2 cellular contexts compared by ENCODE assay signal in the genomic region with DNA sequence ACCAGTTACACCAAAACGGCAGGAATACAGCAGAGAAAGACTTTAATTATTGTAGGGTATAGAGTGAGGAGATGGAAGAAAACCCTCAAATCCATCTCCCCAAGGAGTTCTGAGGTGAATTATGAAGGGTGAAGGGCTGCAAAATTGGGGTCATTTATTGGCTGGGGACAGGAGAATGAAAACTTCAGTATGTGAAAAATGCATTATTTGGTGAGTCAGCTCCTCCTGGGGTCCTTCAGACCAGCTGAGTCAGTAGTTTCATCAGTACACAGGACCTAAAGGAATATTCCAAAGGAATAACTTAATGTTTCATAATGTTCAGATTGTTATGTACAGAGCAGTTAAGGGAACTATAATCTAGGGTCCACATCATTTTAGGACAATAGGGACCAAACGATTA.
TF ChIP-seq lines count a peak whose summit lies in the region.

No MANE protein-coding gene starts in this region.

TF ChIP-seq in A549, 52 proteins besides CTCF, POLR2A, EP300 and RAD21 (continued from another document):
- no peak for TF ChIP-seq NR3C1 (IDR thresholded peaks at IDR 0.05)
- TF ChIP-seq HDAC2 (IDR thresholded peaks at IDR 0.05) = no peak

TF ChIP-seq in GM23338, 12 proteins besides CTCF, POLR2A, EP300 and RAD21:
- TF ChIP-seq, protein P1, sequence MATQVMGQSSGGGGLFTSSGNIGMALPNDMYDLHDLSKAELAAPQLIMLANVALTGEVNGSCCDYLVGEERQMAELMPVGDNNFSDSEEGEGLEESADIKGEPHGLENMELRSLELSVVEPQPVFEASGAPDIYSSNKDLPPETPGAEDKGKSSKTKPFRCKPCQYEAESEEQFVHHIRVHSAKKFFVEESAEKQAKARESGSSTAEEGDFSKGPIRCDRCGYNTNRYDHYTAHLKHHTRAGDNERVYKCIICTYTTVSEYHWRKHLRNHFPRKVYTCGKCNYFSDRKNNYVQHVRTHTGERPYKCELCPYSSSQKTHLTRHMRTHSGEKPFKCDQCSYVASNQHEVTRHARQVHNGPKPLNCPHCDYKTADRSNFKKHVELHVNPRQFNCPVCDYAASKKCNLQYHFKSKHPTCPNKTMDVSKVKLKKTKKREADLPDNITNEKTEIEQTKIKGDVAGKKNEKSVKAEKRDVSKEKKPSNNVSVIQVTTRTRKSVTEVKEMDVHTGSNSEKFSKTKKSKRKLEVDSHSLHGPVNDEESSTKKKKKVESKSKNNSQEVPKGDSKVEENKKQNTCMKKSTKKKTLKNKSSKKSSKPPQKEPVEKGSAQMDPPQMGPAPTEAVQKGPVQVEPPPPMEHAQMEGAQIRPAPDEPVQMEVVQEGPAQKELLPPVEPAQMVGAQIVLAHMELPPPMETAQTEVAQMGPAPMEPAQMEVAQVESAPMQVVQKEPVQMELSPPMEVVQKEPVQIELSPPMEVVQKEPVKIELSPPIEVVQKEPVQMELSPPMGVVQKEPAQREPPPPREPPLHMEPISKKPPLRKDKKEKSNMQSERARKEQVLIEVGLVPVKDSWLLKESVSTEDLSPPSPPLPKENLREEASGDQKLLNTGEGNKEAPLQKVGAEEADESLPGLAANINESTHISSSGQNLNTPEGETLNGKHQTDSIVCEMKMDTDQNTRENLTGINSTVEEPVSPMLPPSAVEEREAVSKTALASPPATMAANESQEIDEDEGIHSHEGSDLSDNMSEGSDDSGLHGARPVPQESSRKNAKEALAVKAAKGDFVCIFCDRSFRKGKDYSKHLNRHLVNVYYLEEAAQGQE (IDR thresholded peaks at IDR 0.05; ENCODE audit: unreplicated experiment) = no peak
- TF ChIP-seq, protein P2, sequence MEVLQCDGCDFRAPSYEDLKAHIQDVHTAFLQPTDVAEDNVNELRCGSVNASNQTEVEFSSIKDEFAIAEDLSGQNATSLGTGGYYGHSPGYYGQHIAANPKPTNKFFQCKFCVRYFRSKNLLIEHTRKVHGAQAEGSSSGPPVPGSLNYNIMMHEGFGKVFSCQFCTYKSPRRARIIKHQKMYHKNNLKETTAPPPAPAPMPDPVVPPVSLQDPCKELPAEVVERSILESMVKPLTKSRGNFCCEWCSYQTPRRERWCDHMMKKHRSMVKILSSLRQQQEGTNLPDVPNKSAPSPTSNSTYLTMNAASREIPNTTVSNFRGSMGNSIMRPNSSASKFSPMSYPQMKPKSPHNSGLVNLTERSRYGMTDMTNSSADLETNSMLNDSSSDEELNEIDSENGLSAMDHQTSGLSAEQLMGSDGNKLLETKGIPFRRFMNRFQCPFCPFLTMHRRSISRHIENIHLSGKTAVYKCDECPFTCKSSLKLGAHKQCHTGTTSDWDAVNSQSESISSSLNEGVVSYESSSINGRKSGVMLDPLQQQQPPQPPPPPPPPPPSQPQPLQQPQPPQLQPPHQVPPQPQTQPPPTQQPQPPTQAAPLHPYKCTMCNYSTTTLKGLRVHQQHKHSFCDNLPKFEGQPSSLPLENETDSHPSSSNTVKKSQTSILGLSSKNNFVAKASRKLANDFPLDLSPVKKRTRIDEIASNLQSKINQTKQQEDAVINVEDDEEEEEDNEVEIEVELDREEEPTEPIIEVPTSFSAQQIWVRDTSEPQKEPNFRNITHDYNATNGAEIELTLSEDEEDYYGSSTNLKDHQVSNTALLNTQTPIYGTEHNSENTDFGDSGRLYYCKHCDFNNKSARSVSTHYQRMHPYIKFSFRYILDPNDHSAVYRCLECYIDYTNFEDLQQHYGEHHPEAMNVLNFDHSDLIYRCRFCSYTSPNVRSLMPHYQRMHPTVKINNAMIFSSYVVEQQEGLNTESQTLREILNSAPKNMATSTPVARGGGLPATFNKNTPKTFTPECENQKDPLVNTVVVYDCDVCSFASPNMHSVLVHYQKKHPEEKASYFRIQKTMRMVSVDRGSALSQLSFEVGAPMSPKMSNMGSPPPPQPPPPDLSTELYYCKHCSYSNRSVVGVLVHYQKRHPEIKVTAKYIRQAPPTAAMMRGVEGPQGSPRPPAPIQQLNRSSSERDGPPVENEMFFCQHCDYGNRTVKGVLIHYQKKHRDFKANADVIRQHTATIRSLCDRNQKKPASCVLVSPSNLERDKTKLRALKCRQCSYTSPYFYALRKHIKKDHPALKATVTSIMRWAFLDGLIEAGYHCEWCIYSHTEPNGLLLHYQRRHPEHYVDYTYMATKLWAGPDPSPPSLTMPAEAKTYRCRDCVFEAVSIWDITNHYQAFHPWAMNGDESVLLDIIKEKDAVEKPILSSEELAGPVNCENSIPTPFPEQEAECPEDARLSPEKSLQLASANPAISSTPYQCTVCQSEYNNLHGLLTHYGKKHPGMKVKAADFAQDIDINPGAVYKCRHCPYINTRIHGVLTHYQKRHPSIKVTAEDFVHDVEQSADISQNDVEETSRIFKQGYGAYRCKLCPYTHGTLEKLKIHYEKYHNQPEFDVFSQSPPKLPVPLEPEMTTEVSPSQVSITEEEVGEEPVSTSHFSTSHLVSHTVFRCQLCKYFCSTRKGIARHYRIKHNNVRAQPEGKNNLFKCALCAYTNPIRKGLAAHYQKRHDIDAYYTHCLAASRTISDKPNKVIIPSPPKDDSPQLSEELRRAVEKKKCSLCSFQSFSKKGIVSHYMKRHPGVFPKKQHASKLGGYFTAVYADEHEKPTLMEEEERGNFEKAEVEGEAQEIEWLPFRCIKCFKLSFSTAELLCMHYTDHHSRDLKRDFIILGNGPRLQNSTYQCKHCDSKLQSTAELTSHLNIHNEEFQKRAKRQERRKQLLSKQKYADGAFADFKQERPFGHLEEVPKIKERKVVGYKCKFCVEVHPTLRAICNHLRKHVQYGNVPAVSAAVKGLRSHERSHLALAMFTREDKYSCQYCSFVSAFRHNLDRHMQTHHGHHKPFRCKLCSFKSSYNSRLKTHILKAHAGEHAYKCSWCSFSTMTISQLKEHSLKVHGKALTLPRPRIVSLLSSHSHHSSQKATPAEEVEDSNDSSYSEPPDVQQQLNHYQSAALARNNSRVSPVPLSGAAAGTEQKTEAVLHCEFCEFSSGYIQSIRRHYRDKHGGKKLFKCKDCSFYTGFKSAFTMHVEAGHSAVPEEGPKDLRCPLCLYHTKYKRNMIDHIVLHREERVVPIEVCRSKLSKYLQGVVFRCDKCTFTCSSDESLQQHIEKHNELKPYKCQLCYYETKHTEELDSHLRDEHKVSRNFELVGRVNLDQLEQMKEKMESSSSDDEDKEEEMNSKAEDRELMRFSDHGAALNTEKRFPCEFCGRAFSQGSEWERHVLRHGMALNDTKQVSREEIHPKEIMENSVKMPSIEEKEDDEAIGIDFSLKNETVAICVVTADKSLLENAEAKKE (CRISPR knock-in tag; IDR thresholded peaks at IDR 0.05) = no peak
- TF ChIP-seq NANOG (IDR thresholded peaks at IDR 0.05; ENCODE audit: borderline replicate concordance) = no peak
- no peak for TF ChIP-seq POLR2AphosphoS5 (IDR thresholded peaks at IDR 0.05; ENCODE audit: low read depth)
- TF ChIP-seq, protein P3, sequence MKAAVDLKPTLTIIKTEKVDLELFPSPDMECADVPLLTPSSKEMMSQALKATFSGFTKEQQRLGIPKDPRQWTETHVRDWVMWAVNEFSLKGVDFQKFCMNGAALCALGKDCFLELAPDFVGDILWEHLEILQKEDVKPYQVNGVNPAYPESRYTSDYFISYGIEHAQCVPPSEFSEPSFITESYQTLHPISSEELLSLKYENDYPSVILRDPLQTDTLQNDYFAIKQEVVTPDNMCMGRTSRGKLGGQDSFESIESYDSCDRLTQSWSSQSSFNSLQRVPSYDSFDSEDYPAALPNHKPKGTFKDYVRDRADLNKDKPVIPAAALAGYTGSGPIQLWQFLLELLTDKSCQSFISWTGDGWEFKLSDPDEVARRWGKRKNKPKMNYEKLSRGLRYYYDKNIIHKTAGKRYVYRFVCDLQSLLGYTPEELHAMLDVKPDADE (IDR thresholded peaks at IDR 0.05) = no peak
- no peak for TF ChIP-seq EZH2 (IDR thresholded peaks at IDR 0.05; ENCODE audit: low read depth, unreplicated experiment)
- TF ChIP-seq STAT1 (IDR thresholded peaks at IDR 0.05; ENCODE audit: unreplicated experiment) = no peak
- TF ChIP-seq ZNF331 (CRISPR knock-in tag; IDR thresholded peaks at IDR 0.05; ENCODE audit: low read depth) = no peak
- TF ChIP-seq ZNF114 (CRISPR knock-in tag; IDR thresholded peaks at IDR 0.05) = no peak
- TF ChIP-seq CREB1 (CRISPR knock-in tag; IDR thresholded peaks at IDR 0.05; ENCODE audit: low read depth) = no peak
- no peak for TF ChIP-seq JUNB (IDR thresholded peaks at IDR 0.05; ENCODE audit: unreplicated experiment)
- no peak for TF ChIP-seq EZH2phosphoT487 (IDR thresholded peaks at IDR 0.05; ENCODE audit: unreplicated experiment)
